ENCODE assay signal across 8 cellular contexts in genomic region chr17:40111221-40112128, GRCh38. TPM values are rescaled to one million over a fixed set of nuclear protein-coding genes. Genes with fewer than 3 reads are reported as not detected.
DNase-seq lines count a peak whose midpoint lies in the region; ATAC-seq and TF ChIP-seq lines count a peak whose summit lies in the region.

No MANE protein-coding gene starts in this region.

- no peaks in the 10 kb centered on the region for H3K9me3 ChIP-seq in left lung

- peak; percentile 33 for ATAC-seq in HG03521 (IDR thresholded peaks at IDR 0.05; ENCODE audit: unreplicated experiment)
- ATAC-seq in left lung = peak; percentile 75
- no peak for ATAC-seq in GM21576 (IDR thresholded peaks at IDR 0.05; ENCODE audit: unreplicated experiment)

- H3K36me3 ChIP-seq in left lung = no peaks in the 10 kb centered on the region

- DNase-seq in GM10248 (ENCODE audit: extremely low spot score) = peak; percentile 79
- peak; percentile 96 for DNase-seq in NCI-H524 (lab: John Stamatoyannopoulos, UW)
- DNase-seq in activated CD4-positive, alpha-beta T cell treated with anti-CD3 and anti-CD28 coated beads for 4 hours = peak; percentile 67 to 71
- DNase-seq in dermis blood vessel endothelial cell = peak; percentile 97
- peak in 1 of 2 donors; percentile 89 for DNase-seq in left lung
- DNase-seq in stimulated activated CD4-positive, alpha-beta T cell treated with anti-CD3 and anti-CD28 coated beads, Interleukin-4, amount 100 ng/mL, for 4 hours = peak; percentile 54 to 68

- POLR2A ChIA-PET in GM10248 (lab: Yijun Ruan, JAX) = no interaction called here

- peak overlapping the region; percentile 79 to 92 for H3K27ac ChIP-seq in left lung

- H3K27me3 ChIP-seq in left lung = no peaks in the 10 kb centered on the region

- H3K4me3 ChIP-seq in left lung = no peak overlapping the region

- TF ChIP-seq CTCF in GM10248 (IDR thresholded peaks at IDR 0.05; ENCODE audit: control extremely low read depth, extremely low read depth, low read depth, missing control alignments) = peak; percentile 88
- peak; percentile 85 to 90 for TF ChIP-seq CTCF in left lung (IDR thresholded peaks at IDR 0.05)

- intact Hi-C loops in left lung (cut with DNase I) = loop anchor here in 1 of 2 donors (10.0 kb wide), 1 partner anchor 63 kb away; the partner anchor contains the start of gene RAPGEFL1

- H3K4me1 ChIP-seq in left lung = peaks cover 60 to 77% of the 10 kb centered on the region in 2 donors

- CTCF ChIA-PET in GM10248 (lab: Yijun Ruan, JAX) = interaction anchor here (0.7 to 7.1 kb wide), 37 partner anchors 9 to 190 kb away, joined by 3 to 180 read pairs (median 6); partner anchors contain the start of genes CSF3, MED24, MSL1 and NR1D1

RNA-seq across cellular contexts. Expression of gene MSL1, which starts 10.3 kb away (rescaled TPM):
- 50.2 and 54.1 TPM in 2 replicates for total RNA-seq in dermis blood vessel endothelial cell
- total RNA-seq in left lung = 100 to 1,000 TPM in 1 of 2 donors, 10 to 100 TPM in 1; 84.1 to 112 TPM

RNA-seq across cellular contexts. Expression of gene NR1D1, which starts 11.1 kb away (rescaled TPM):
- 1.7 and 2.3 TPM in 2 replicates for total RNA-seq in dermis blood vessel endothelial cell
- total RNA-seq in left lung = 10 to 100 TPM in 1 of 2 donors, 1 to 10 TPM in 1; 6.5 to 11.4 TPM

RNA-seq across cellular contexts. Expression of gene CASC3, which starts 28.9 kb away (rescaled TPM):
- total RNA-seq in dermis blood vessel endothelial cell (26.4 and 31.6 TPM in 2 replicates), left lung (10 to 100 TPM; 63.4 to 98.8 TPM)

RNA-seq across cellular contexts. Expression of gene THRA, which starts 48.7 kb away (rescaled TPM):
- total RNA-seq in dermis blood vessel endothelial cell (32.5 and 58.2 TPM in 2 replicates), left lung (10 to 100 TPM; 37.9 to 45.2 TPM)

RNA-seq across cellular contexts. Expression of gene MED24, which starts 57.3 kb away (rescaled TPM):
- total RNA-seq in dermis blood vessel endothelial cell (52.2 and 77.4 TPM in 2 replicates), left lung (10 to 100 TPM; 72.0 to 75.2 TPM)
